28 cellular contexts compared by ENCODE assay signal in the genomic region with DNA sequence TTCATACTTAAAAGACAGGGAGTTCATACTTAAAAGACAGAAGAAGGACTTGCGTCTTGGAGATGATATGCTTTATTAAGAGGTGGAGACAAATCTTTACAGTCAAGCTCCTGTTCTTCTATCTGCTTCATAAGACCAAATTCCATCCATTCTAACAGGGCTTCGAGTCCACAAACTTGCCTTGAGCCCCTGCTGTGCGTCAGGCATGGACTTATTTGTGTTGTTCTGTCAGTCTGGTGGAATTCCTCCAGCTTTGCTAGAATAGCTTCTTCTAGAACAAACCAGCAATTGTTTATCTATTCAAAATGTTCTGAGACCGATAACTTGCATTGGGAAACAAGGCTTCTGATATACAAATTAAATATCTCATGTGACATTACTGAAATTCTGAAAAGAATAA.
DNase-seq lines count a peak whose midpoint lies in the region; ATAC-seq, FAIRE-seq and TF ChIP-seq lines count a peak whose summit lies in the region.
"Had no signal": no experiment of that assay in that cellular context is flagged by ENCODE, and none has a peak within 500 bp of the region (broad histone marks: within the 10 kb centered on the region; RNA-seq: fewer than 3 reads in every experiment).

No MANE protein-coding gene starts in this region.

- peaks cover 3 to 4% of the 10 kb centered on the region in 2 donors for H3K9me3 Mint-ChIP-seq in activated T-cell treated with anti-CD3 and anti-CD28 coated beads, Interleukin-2, amount 50 U/mL, for 72 hours
- peaks cover 15% of the 10 kb centered on the region for H3K9me3 Mint-ChIP-seq in activated T-helper 17 cell treated with anti-CD3 and anti-CD28 coated beads, Interleukin-2, amount 50 U/mL, for 72 hours

- H3K4me3 Mint-ChIP-seq in activated T-cell treated with anti-CD3 and anti-CD28 coated beads, Interleukin-2, amount 50 U/mL, for 72 hours = no peak overlapping the region
- H3K4me3 Mint-ChIP-seq in activated T-helper 17 cell treated with anti-CD3 and anti-CD28 coated beads, Interleukin-2, amount 50 U/mL, for 72 hours = no peak overlapping the region
- H3K4me3 Mint-ChIP-seq: CD4-positive, alpha-beta memory T cell had no signal

- H3K27ac ChIP-seq in brain microvascular endothelial cell = no peak overlapping the region
- H3K27ac ChIP-seq: 22Rv1; BLaER1 treated with 17β-estradiol and CSF1 and Interleukin-3, amounts not matched to agents 10 nM and 100 nM; Peyer's patch had no signal

- H3K4me1 Mint-ChIP-seq in activated T-cell treated with anti-CD3 and anti-CD28 coated beads, Interleukin-2, amount 50 U/mL, for 72 hours (ENCODE audit: low read depth) = no peaks in the 10 kb centered on the region
- no peaks in the 10 kb centered on the region for H3K4me1 Mint-ChIP-seq in activated T-helper 17 cell treated with anti-CD3 and anti-CD28 coated beads, Interleukin-2, amount 50 U/mL, for 72 hours
- H3K4me1 Mint-ChIP-seq: CD4-positive, alpha-beta memory T cell had no signal

- DNase-seq in Ammon's horn (ENCODE audit: low spot score) = peak; percentile 7
- DNase-seq in brain microvascular endothelial cell = peak; percentile 7
- peak; percentile 30 for DNase-seq in medulla oblongata (ENCODE audit: extremely low spot score)
- DNase-seq in pons (ENCODE audit: low spot score) = peak; percentile 57
- DNase-seq in activated T-cell treated with anti-CD3 and anti-CD28 coated beads, Interleukin-2, amount 50 U/mL, for 72 hours = no peak
- no peak for DNase-seq in NCI-H524 (lab: John Stamatoyannopoulos, UW)
- DNase-seq in urothelium cell line (ENCODE audit: low spot score) = no peak
- DNase-seq: ACHN; Caco-2; CD4-positive, alpha-beta memory T cell; DMS 273 treated with DMSO at 0.1 percent for 48 hours; DND-41; GOT3; HCEC 1CT; KBM-7; NCI-H1092 treated with DMSO at 0.1 percent for 48 hours; NCI-H1436 treated with DMSO at 0.1 percent for 48 hours; NCI-H1930; NCI-H226; NCI-H510A treated with DMSO at 0.1 percent for 48 hours; NCI-H774; NK-92 treated with Interleukin-12 subunit alpha and Interleukin-12 subunit beta, amount 100 ng/mL, for 24 hours; Peyer's patch had no signal

- no peak overlapping the region for H3K27ac Mint-ChIP-seq in activated T-cell treated with anti-CD3 and anti-CD28 coated beads, Interleukin-2, amount 50 U/mL, for 72 hours
- H3K27ac Mint-ChIP-seq in activated T-helper 17 cell treated with anti-CD3 and anti-CD28 coated beads, Interleukin-2, amount 50 U/mL, for 72 hours = no peak overlapping the region
- H3K27ac Mint-ChIP-seq: CD4-positive, alpha-beta memory T cell had no signal

- in situ Hi-C loops in brain microvascular endothelial cell (cut with HindIII; ENCODE audit: low pct_ligation_motif_present, low sequenced_read_pairs) = no loop called here

- H3K4me3 ChIP-seq in brain microvascular endothelial cell (ENCODE audit: low read depth, low read length) = no peak overlapping the region
- H3K4me3 ChIP-seq: BLaER1 treated with 17β-estradiol and CSF1 and Interleukin-3, amounts not matched to agents 10 nM and 100 nM; Peyer's patch had no signal

- no peak for TF ChIP-seq CTCF in brain microvascular endothelial cell (IDR thresholded peaks at IDR 0.05; ENCODE audit: low read depth, low read length, missing control alignments)

- no peaks in the 10 kb centered on the region for H3K36me3 ChIP-seq in brain microvascular endothelial cell (replicated peaks)
- H3K36me3 ChIP-seq: BLaER1 treated with 17β-estradiol and CSF1 and Interleukin-3, amounts not matched to agents 10 nM and 100 nM; Peyer's patch had no signal

- no peaks in the 10 kb centered on the region for H3K27me3 ChIP-seq in brain microvascular endothelial cell (replicated peaks)
- H3K27me3 ChIP-seq: BLaER1 treated with 17β-estradiol and CSF1 and Interleukin-3, amounts not matched to agents 10 nM and 100 nM; Peyer's patch had no signal

- no peak for FAIRE-seq in urothelium cell line (lab: Jason Lieb, UNC)
- FAIRE-seq: G401.6, GM18507 had no signal

- no peaks in the 10 kb centered on the region for H3K27me3 Mint-ChIP-seq in activated T-cell treated with anti-CD3 and anti-CD28 coated beads, Interleukin-2, amount 50 U/mL, for 72 hours (ENCODE audit: low read depth)
- no peaks in the 10 kb centered on the region for H3K27me3 Mint-ChIP-seq in activated T-helper 17 cell treated with anti-CD3 and anti-CD28 coated beads, Interleukin-2, amount 50 U/mL, for 72 hours
- H3K27me3 Mint-ChIP-seq: CD4-positive, alpha-beta memory T cell had no signal

- H3K36me3 Mint-ChIP-seq in activated T-cell treated with anti-CD3 and anti-CD28 coated beads, Interleukin-2, amount 50 U/mL, for 72 hours (ENCODE audit: insufficient read depth in 2 of 2) = no peaks in the 10 kb centered on the region
- no peaks in the 10 kb centered on the region for H3K36me3 Mint-ChIP-seq in activated T-helper 17 cell treated with anti-CD3 and anti-CD28 coated beads, Interleukin-2, amount 50 U/mL, for 72 hours (ENCODE audit: low read depth)
- H3K36me3 Mint-ChIP-seq: CD4-positive, alpha-beta memory T cell had no signal

- no peak for ATAC-seq in activated T-cell treated with anti-CD3 and anti-CD28 coated beads, Interleukin-2, amount 50 U/mL, for 72 hours (replicated peaks in 1 of 2)
- no peak for ATAC-seq in activated T-helper 17 cell treated with anti-CD3 and anti-CD28 coated beads, Interleukin-2, amount 50 U/mL, for 72 hours (replicated peaks)

Comparison
In these comparisons a context has a peak if more than half of its experiments do, and no peak if none do; other contexts are left out.
1. DNase-seq: peak in Ammon's horn (single experiment), brain microvascular endothelial cell (single experiment), medulla oblongata (single experiment) and pons (single experiment); none in activated T-cell treated with anti-CD3 and anti-CD28 coated beads, Interleukin-2, amount 50 U/mL, for 72 hours (0 of 2), NCI-H524 (0 of 2) and urothelium cell line (single experiment).